In genomic region chr13:93172109-93172508, GRCh38 we compare ENCODE assay signal across 16 cellular contexts. TPM values are rescaled to one million over a fixed set of nuclear protein-coding genes. Genes with fewer than 3 reads are reported as not detected.
DNase-seq lines count a peak whose midpoint lies in the region; ATAC-seq and TF ChIP-seq lines count a peak whose summit lies in the region.
"Had no signal": no experiment of that assay in that cellular context is flagged by ENCODE, and none has a peak within 500 bp of the region (broad histone marks: within the 10 kb centered on the region; RNA-seq: fewer than 3 reads in every experiment).

No MANE protein-coding gene starts in this region.

- no peaks in the 10 kb centered on the region for H3K4me1 ChIP-seq in A673 (ENCODE audit: insufficient read depth, low read length, poor library complexity, severe bottlenecking)
- no peaks in the 10 kb centered on the region for H3K4me1 ChIP-seq in PC-9 (replicated peaks; ENCODE audit: insufficient read depth)
- H3K4me1 ChIP-seq: esophagus squamous epithelium, parathyroid adenoma, tibial artery had no signal

- H3K36me3 ChIP-seq in A673 (ENCODE audit: insufficient read depth, low read length, poor library complexity, severe bottlenecking), result no peaks in the 10 kb centered on the region
- H3K36me3 ChIP-seq in H7 (replicated peaks; ENCODE audit: control insufficient read depth, insufficient read depth, low read length), result no peaks in the 10 kb centered on the region
- no peaks in the 10 kb centered on the region for H3K36me3 ChIP-seq in PC-9 (ENCODE audit: low read depth)
- H3K36me3 ChIP-seq: esophagus squamous epithelium, tibial artery had no signal

- intact Hi-C loops in A673 (cut with micrococcal nuclease; ENCODE audit: unreplicated experiment) (no loop called here), PC-9 (cut with micrococcal nuclease; ENCODE audit: unreplicated experiment) (no loop called here)

- CTCF ChIA-PET in A673 (lab: Charles Lee), result no interaction called here
- CTCF ChIA-PET in PC-9 (lab: Charles Lee), result no interaction called here
- CTCF ChIA-PET in activated CD4-positive, alpha-beta T cell treated with anti-CD3 and anti-CD28 coated beads, Interleukin-2, amount 10 ng/mL, durations not matched to agents 7 days and 5 days (lab: Charles Lee), result no interaction called here

- ATAC-seq in GM19023 (IDR thresholded peaks at IDR 0.05; ENCODE audit: unreplicated experiment), result no peak
- no peak for ATAC-seq in stimulated activated effector memory CD8-positive, alpha-beta T cell treated with anti-CD3 and anti-CD28 coated beads, Interleukin-12 subunit alpha, Interleukin-12 subunit beta, amount 100 ng/mL, for 72 hours

- H3K9me3 ChIP-seq in A673 (ENCODE audit: low read depth, low read length, poor library complexity, severe bottlenecking) (no peaks in the 10 kb centered on the region), PC-9 (ENCODE audit: insufficient read depth, low read depth) (no peaks in the 10 kb centered on the region)
- H3K9me3 ChIP-seq: esophagus squamous epithelium, tibial artery had no signal

- H4K20me1 ChIP-seq in PC-9 (ENCODE audit: insufficient read depth), result no peaks in the 10 kb centered on the region

- H3K27ac ChIP-seq in A673 (ENCODE audit: low read depth, low read length, poor library complexity, severe bottlenecking), result no peak overlapping the region
- no peak overlapping the region for H3K27ac ChIP-seq in PC-9
- H3K27ac ChIP-seq: esophagus squamous epithelium, parathyroid adenoma, tibial artery had no signal

- H3K4me1 Mint-ChIP-seq in stimulated activated effector memory CD8-positive, alpha-beta T cell treated with anti-CD3 and anti-CD28 coated beads, Interleukin-12 subunit alpha, Interleukin-12 subunit beta, amount 100 ng/mL, for 72 hours, result no peaks in the 10 kb centered on the region
- H3K4me1 Mint-ChIP-seq in activated CD4-positive, alpha-beta T cell treated with anti-CD3 and anti-CD28 coated beads, Interleukin-2, amount 10 ng/mL, durations not matched to agents 7 days and 5 days, result no peaks in the 10 kb centered on the region

- peak; percentile 70 for TF ChIP-seq CTCF in A673 (conservative IDR thresholded peaks at IDR 0.05; ENCODE audit: low read depth, low read length)
- peak; percentile 44; the same call in 1 of the 2 replicates for TF ChIP-seq CTCF in PC-9 (conservative IDR thresholded peaks at IDR 0.05)

- H3K27ac Mint-ChIP-seq in stimulated activated effector memory CD8-positive, alpha-beta T cell treated with anti-CD3 and anti-CD28 coated beads, Interleukin-12 subunit alpha, Interleukin-12 subunit beta, amount 100 ng/mL, for 72 hours, result no peak overlapping the region
- H3K27ac Mint-ChIP-seq in activated CD4-positive, alpha-beta T cell treated with anti-CD3 and anti-CD28 coated beads, Interleukin-2, amount 10 ng/mL, durations not matched to agents 7 days and 5 days, result no peak overlapping the region

- no peak overlapping the region for H3K4me2 ChIP-seq in PC-9

- DNase-seq in A673 (ENCODE audit: low spot score), result peak; percentile 42
- peak; percentile 8 for DNase-seq in H7
- DNase-seq in PC-9, result no peak
- peak; percentile 3 for DNase-seq in iris pigment epithelial cell (ENCODE audit: low read depth)
- DNase-seq in stimulated activated effector memory CD8-positive, alpha-beta T cell treated with anti-CD3 and anti-CD28 coated beads, Interleukin-12 subunit alpha, Interleukin-12 subunit beta, amount 100 ng/mL, for 72 hours (ENCODE audit: low spot score in 2 of 2), result no peak
- no peak for DNase-seq in activated CD4-positive, alpha-beta T cell treated with anti-CD3 and anti-CD28 coated beads, Interleukin-2, amount 10 ng/mL, durations not matched to agents 7 days and 5 days
- no peak for DNase-seq in SHP77 treated with DMSO at 0.1 percent for 48 hours (lab: John Stamatoyannopoulos, UW)
- DNase-seq: activated CD4-positive, CD25-positive, alpha-beta regulatory T cell treated with anti-CD3 and anti-CD28 coated beads, Interleukin-2, amount 50 U/mL, for 72 hours; activated T-cell treated with anti-CD3 and anti-CD28 coated beads, Interleukin-2, amount 50 U/mL, for 48 hours; cortex of kidney; esophagus squamous epithelium; NCI-H2171 treated with DMSO at 0.1 percent for 48 hours; T-helper 1 cell; tibial artery had no signal

- no peaks in the 10 kb centered on the region; the same call in 1 of the 2 replicates for H3K9me2 ChIP-seq in PC-9 (ENCODE audit: insufficient read depth)

- H3K4me3 Mint-ChIP-seq in stimulated activated effector memory CD8-positive, alpha-beta T cell treated with anti-CD3 and anti-CD28 coated beads, Interleukin-12 subunit alpha, Interleukin-12 subunit beta, amount 100 ng/mL, for 72 hours, result no peak overlapping the region
- no peak overlapping the region for H3K4me3 Mint-ChIP-seq in activated CD4-positive, alpha-beta T cell treated with anti-CD3 and anti-CD28 coated beads, Interleukin-2, amount 10 ng/mL, durations not matched to agents 7 days and 5 days

- no TSS peak for BruUV-seq in A673 (replicated peaks; lab: Mats Ljungman, UMichigan)
- BruUV-seq in PC-9 (replicated peaks; lab: Mats Ljungman, UMichigan), result no TSS peak

- no peaks in the 10 kb centered on the region; the same call in 1 of the 2 replicates for H3F3A ChIP-seq in PC-9 (ENCODE audit: insufficient read depth, low read depth)

- no peaks in the 10 kb centered on the region for H3K79me2 ChIP-seq in PC-9 (ENCODE audit: low read depth)
- H3K79me2 ChIP-seq: parathyroid adenoma had no signal

- H3K27me3 ChIP-seq in A673 (replicated peaks; ENCODE audit: insufficient read depth, low read depth, low read length, poor library complexity), result no peaks in the 10 kb centered on the region
- no peaks in the 10 kb centered on the region for H3K27me3 ChIP-seq in H7 (ENCODE audit: control insufficient read depth, insufficient read depth, low read length)
- no peaks in the 10 kb centered on the region for H3K27me3 ChIP-seq in PC-9 (ENCODE audit: insufficient read depth, low read depth)
- H3K27me3 ChIP-seq: esophagus squamous epithelium, tibial artery had no signal

- no peaks in the 10 kb centered on the region for H3K36me3 Mint-ChIP-seq in stimulated activated effector memory CD8-positive, alpha-beta T cell treated with anti-CD3 and anti-CD28 coated beads, Interleukin-12 subunit alpha, Interleukin-12 subunit beta, amount 100 ng/mL, for 72 hours
- H3K36me3 Mint-ChIP-seq in activated CD4-positive, alpha-beta T cell treated with anti-CD3 and anti-CD28 coated beads, Interleukin-2, amount 10 ng/mL, durations not matched to agents 7 days and 5 days (ENCODE audit: low read depth), result no peaks in the 10 kb centered on the region

- H3K27me3 Mint-ChIP-seq in activated CD4-positive, alpha-beta T cell treated with anti-CD3 and anti-CD28 coated beads, Interleukin-2, amount 10 ng/mL, durations not matched to agents 7 days and 5 days, result no peaks in the 10 kb centered on the region

- H2AFZ ChIP-seq in PC-9, result no peak overlapping the region
- H2AFZ ChIP-seq: parathyroid adenoma had no signal

- H3K9me3 Mint-ChIP-seq in stimulated activated effector memory CD8-positive, alpha-beta T cell treated with anti-CD3 and anti-CD28 coated beads, Interleukin-12 subunit alpha, Interleukin-12 subunit beta, amount 100 ng/mL, for 72 hours, result peaks cover 20% of the 10 kb centered on the region
- no peaks in the 10 kb centered on the region for H3K9me3 Mint-ChIP-seq in activated CD4-positive, alpha-beta T cell treated with anti-CD3 and anti-CD28 coated beads, Interleukin-2, amount 10 ng/mL, durations not matched to agents 7 days and 5 days

- POLR2A ChIA-PET in A673 (lab: Charles Lee; ENCODE audit: low non-redundant PET), result no interaction called here
- POLR2A ChIA-PET in PC-9 (lab: Charles Lee; ENCODE audit: unreplicated experiment), result no interaction called here
- POLR2A ChIA-PET in activated CD4-positive, alpha-beta T cell treated with anti-CD3 and anti-CD28 coated beads, Interleukin-2, amount 10 ng/mL, durations not matched to agents 7 days and 5 days (lab: Charles Lee), result no interaction called here

- H3K4me3 ChIP-seq in A673 (ENCODE audit: low read depth, low read length, poor library complexity, severe bottlenecking), result no peak overlapping the region
- H3K4me3 ChIP-seq in H7 (ENCODE audit: insufficient read depth, low read depth, low read length), result no peak overlapping the region
- H3K4me3 ChIP-seq in PC-9, result no peak overlapping the region
- H3K4me3 ChIP-seq: esophagus squamous epithelium, tibial artery had no signal

RNA-seq across cellular contexts. Expression of gene GPC6, which starts 54.5 kb away (rescaled TPM):
- total RNA-seq in A673 (2021), result 23.3 and 23.4 TPM in 2 replicates
- 63.7 and 77.2 TPM in 2 replicates for total RNA-seq in H7 (2014; rRNA removed; shearing (Covaris generic))
- not detected in 2 replicates for total RNA-seq in PC-9 (2021)
- total RNA-seq in activated CD4-positive, alpha-beta T cell treated with anti-CD3 and anti-CD28 coated beads, Interleukin-2, amount 10 ng/mL, durations not matched to agents 7 days and 5 days, result not detected

Comparison
In these comparisons a context has a peak if more than half of its experiments do, and no peak if none do; other contexts are left out.
1. DNase-seq: peak in A673 (single experiment), H7 (single experiment) and iris pigment epithelial cell (single experiment); none in PC-9 (0 of 2), stimulated activated effector memory CD8-positive, alpha-beta T cell treated with anti-CD3 and anti-CD28 coated beads, Interleukin-12 subunit alpha, Interleukin-12 subunit beta, amount 100 ng/mL, for 72 hours (0 of 2), activated CD4-positive, alpha-beta T cell treated with anti-CD3 and anti-CD28 coated beads, Interleukin-2, amount 10 ng/mL, durations not matched to agents 7 days and 5 days (single experiment) and SHP77 treated with DMSO at 0.1 percent for 48 hours (single experiment).
2. RNA of gene GPC6, which starts 54.5 kb away (total RNA-seq): 63.7 to 77.2 TPM in H7 and 23.3 to 23.4 TPM in A673; not detected in PC-9 and not detected in activated CD4-positive, alpha-beta T cell treated with anti-CD3 and anti-CD28 coated beads, Interleukin-2, amount 10 ng/mL, durations not matched to agents 7 days and 5 days; every median in the first group is over 10 times any median in the second.